In the genomic region with DNA sequence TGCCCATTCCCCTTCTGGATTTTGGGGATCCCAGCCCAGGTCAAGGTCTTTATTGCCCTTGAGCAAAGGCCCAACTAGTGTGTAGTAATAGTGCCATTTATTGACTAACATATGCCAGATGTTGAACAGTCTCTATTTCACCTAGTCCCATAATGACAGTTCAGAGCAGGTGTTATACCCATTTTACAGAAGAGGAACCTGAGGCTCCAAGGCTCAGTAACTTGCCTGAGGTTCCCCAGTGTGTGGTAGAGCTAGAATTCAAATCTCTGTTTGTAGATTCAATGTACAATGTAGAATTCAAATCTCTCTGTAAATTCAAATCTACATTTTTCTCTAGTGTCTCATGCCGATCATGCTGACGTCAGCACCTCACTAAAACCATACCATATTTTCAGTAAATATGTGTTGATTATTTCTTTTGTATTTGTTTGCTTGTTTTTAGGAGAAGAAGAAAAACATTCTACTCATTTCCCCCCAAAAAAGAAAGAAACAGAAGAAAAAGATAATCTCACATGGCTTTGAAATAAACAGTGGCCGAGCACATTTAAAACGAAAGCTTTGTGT, we compare ENCODE assay signal across 17 cellular contexts.
DNase-seq lines count a peak whose midpoint lies in the region; FAIRE-seq and TF ChIP-seq lines count a peak whose summit lies in the region.
"Had no signal": no experiment of that assay in that cellular context is flagged by ENCODE, and none has a peak within 500 bp of the region (broad histone marks: within the 10 kb centered on the region; RNA-seq: fewer than 3 reads in every experiment).

No MANE protein-coding gene starts in this region.

- H3K4me1 ChIP-seq in astrocyte (ENCODE audit: insufficient read depth, low read length): peaks cover 5% of the 10 kb centered on the region

- no peaks in the 10 kb centered on the region for H3K27me3 Mint-ChIP-seq in astrocyte (ENCODE audit: low read depth, unreplicated experiment)
- H3K27me3 Mint-ChIP-seq: CD4-positive, alpha-beta T cell had no signal

- no peaks in the 10 kb centered on the region for H3K27me3 ChIP-seq in astrocyte (ENCODE audit: insufficient read depth, low read length)

- H3K36me3 ChIP-seq in astrocyte (ENCODE audit: insufficient read depth, low read length): no peaks in the 10 kb centered on the region

- peak; percentile 74 for FAIRE-seq in GM18507 (lab: Jason Lieb, UNC)
- FAIRE-seq in astrocyte (lab: Jason Lieb, UNC): no peak

- no peaks in the 10 kb centered on the region for H3K36me3 Mint-ChIP-seq in astrocyte (ENCODE audit: low read depth, unreplicated experiment)

- H3K4me3 ChIP-seq in astrocyte (ENCODE audit: insufficient read depth, low read depth, low read length): no peak overlapping the region

- no peaks in the 10 kb centered on the region for H3K79me2 ChIP-seq in astrocyte (ENCODE audit: insufficient read depth, low read length)

- H3K4me1 Mint-ChIP-seq in astrocyte (ENCODE audit: low read depth, unreplicated experiment): peaks cover 12% of the 10 kb centered on the region

- no peak overlapping the region for H3K4me2 ChIP-seq in astrocyte (ENCODE audit: low read length)

- H2AFZ ChIP-seq in astrocyte (ENCODE audit: low read depth, low read length): no peak overlapping the region

- no peak overlapping the region for H3K27ac Mint-ChIP-seq in astrocyte (ENCODE audit: unreplicated experiment)
- H3K27ac Mint-ChIP-seq: B cell; CD4-positive, alpha-beta T cell had no signal

- no peak overlapping the region for H3K9ac ChIP-seq in astrocyte (ENCODE audit: low read length)

- TF ChIP-seq CTCF in astrocyte (IDR thresholded peaks at IDR 0.05; ENCODE audit: insufficient read depth, low read depth, low read length): no peak

- H3K9me3 ChIP-seq in astrocyte (ENCODE audit: insufficient read depth, low read depth, low read length): no peaks in the 10 kb centered on the region

- intact Hi-C loops in posterior cingulate gyrus (cut with DNase I): no loop called here

- no peaks in the 10 kb centered on the region for H4K20me1 ChIP-seq in astrocyte (ENCODE audit: insufficient read depth, low read length)

- peak overlapping the region; percentile 20 for H3K4me3 Mint-ChIP-seq in astrocyte (ENCODE audit: unreplicated experiment)
- H3K4me3 Mint-ChIP-seq: B cell; CD4-positive, alpha-beta T cell had no signal

- H3K27ac ChIP-seq in astrocyte (ENCODE audit: low read depth, low read length) (no peak overlapping the region), temporal lobe (ENCODE audit: low read depth, low read length) (peak overlapping the region; percentile 75)

- peaks cover 3% of the 10 kb centered on the region for H3K9me3 Mint-ChIP-seq in astrocyte (ENCODE audit: unreplicated experiment)
- H3K9me3 Mint-ChIP-seq: CD4-positive, alpha-beta T cell had no signal

- no peak for DNase-seq in GM18507 (ENCODE audit: extremely low spot score, insufficient read length, low read depth)
- no peak for DNase-seq in astrocyte (ENCODE audit: low read depth)
- DNase-seq in iris pigment epithelial cell (ENCODE audit: low read depth): peak; percentile 16
- no peak for DNase-seq in posterior cingulate gyrus
- DNase-seq in stimulated activated CD4-positive, alpha-beta T cell treated with anti-CD3 and anti-CD28 coated beads, Interleukin-12 subunit alpha, Interleukin-12 subunit beta, amount 100 ng/mL, for 4 hours: no peak
- no peak for DNase-seq in NCI-H2081 (lab: John Stamatoyannopoulos, UW)
- DNase-seq: CD4-positive, alpha-beta T cell; DMS79; GDM1; H7; Kasumi-1; NCI-H2029; NCI-H524; OCI-M1; RPMI8226 had no signal
